Comparison of ENCODE assay signal across 8 cellular contexts in the genomic region with DNA sequence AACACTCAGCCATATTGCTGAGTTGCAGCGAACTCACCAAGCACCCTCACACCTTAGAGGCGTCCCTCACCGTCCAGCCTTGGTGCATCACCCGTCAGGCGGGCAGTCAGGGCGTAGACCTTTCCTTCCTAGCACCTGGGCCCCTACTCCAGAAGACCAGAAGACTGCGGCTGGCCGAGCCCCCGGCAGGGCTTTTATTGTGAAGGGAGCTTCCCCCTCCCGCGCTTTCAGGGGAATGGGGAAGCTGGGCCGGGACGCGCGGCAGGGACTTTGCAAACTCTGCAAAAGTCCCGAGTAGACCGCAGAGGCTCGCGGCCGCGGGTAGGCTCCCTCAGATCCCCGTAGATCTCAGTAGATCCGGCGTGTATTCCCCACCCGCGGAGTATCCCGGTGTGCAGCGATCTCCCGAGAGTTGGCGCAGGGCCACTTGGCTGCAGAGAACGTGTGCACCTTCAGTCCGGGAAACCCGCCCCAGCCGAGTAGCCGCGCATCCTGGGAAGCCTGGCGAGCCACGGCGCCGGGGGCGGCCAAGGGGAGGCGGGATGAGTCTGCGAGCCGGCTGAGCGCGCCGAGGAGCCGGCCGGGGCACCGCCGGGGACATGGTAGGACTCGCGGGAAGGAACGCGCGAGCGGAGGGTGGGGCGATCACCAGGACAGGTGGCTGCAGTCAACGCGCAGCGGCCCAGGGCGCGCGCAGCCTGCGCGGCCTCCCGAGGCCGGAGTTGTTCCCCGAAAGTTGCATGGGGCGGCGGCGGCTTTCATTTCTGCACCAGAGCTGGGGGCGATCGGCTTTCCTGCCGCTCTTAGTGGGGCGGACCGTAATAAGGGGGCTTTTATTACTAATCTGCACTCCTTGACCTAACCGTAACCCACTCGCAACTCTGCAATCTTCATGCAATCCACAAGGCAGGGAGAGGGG. TPM values are rescaled to one million over a fixed set of nuclear protein-coding genes. Genes with fewer than 3 reads are reported as not detected.
DNase-seq lines count a peak whose midpoint lies in the region; ATAC-seq and TF ChIP-seq lines count a peak whose summit lies in the region.

Gene GASK1A (plus strand): TSS at position 268 of the 919 bp plus-strand sequence. CDS start 332 bp downstream, at position 600.

- H3K9me3 ChIP-seq in SK-N-MC (ENCODE audit: low read depth, low read length) (no peaks in the 10 kb centered on the region), lower lobe of right lung (peaks cover 2% of the 10 kb centered on the region), PC-9 (ENCODE audit: insufficient read depth, low read depth) (no peaks in the 10 kb centered on the region)

- H3K4me2 ChIP-seq in PC-9 = no peak within 1 kb of the TSS

- H3K36me3 Mint-ChIP-seq in chondrocyte (ENCODE audit: low read depth) = peaks cover 3% of the 10 kb centered on the region
- no peaks in the 10 kb centered on the region for H3K36me3 Mint-ChIP-seq in stimulated activated effector memory CD8-positive, alpha-beta T cell treated with anti-CD3 and anti-CD28 coated beads, Interleukin-12 subunit alpha, Interleukin-12 subunit beta, amount 100 ng/mL, for 72 hours

- no peak within 1 kb of the TSS for H3K9ac ChIP-seq in SK-N-MC (ENCODE audit: insufficient read length)

- POLR2A ChIA-PET in PC-9 (lab: Charles Lee; ENCODE audit: unreplicated experiment) = no interaction called here

- H3K4me1 ChIP-seq in lower lobe of right lung (peaks cover 7% of the 10 kb centered on the region), PC-9 (replicated peaks; ENCODE audit: insufficient read depth) (no peaks in the 10 kb centered on the region)

- H3K4me3 ChIP-seq in SK-N-MC (peak within 1 kb of the TSS; percentile 51), lower lobe of right lung (peak within 1 kb of the TSS; percentile 63), PC-9 (no peak within 1 kb of the TSS)

- no peaks in the 10 kb centered on the region for H3F3A ChIP-seq in PC-9 (ENCODE audit: insufficient read depth, low read depth)

- TF ChIP-seq CTCF in chondrocyte (IDR thresholded peaks at IDR 0.05) (no peak), lower lobe of right lung (IDR thresholded peaks at IDR 0.05) (no peak), PC-9 (conservative IDR thresholded peaks at IDR 0.05) (no peak)

- peaks cover 8% of the 10 kb centered on the region for H3K4me1 Mint-ChIP-seq in chondrocyte (ENCODE audit: low read depth)
- peaks cover 7% of the 10 kb centered on the region for H3K4me1 Mint-ChIP-seq in stimulated activated effector memory CD8-positive, alpha-beta T cell treated with anti-CD3 and anti-CD28 coated beads, Interleukin-12 subunit alpha, Interleukin-12 subunit beta, amount 100 ng/mL, for 72 hours

- H3K27me3 Mint-ChIP-seq in chondrocyte (ENCODE audit: low read depth) = peaks cover 38% of the 10 kb centered on the region

- no peak within 1 kb of the TSS for H2AFZ ChIP-seq in PC-9

- ATAC-seq in lower lobe of right lung = peak; percentile 73 to 78
- ATAC-seq in stimulated activated effector memory CD8-positive, alpha-beta T cell treated with anti-CD3 and anti-CD28 coated beads, Interleukin-12 subunit alpha, Interleukin-12 subunit beta, amount 100 ng/mL, for 72 hours = peak; percentile 67

- CTCF ChIA-PET in PC-9 (lab: Charles Lee) = no interaction called here

- H3K27me3 ChIP-seq in lower lobe of right lung (ENCODE audit: low read depth) (peaks cover 12% of the 10 kb centered on the region), PC-9 (ENCODE audit: insufficient read depth, low read depth) (no peaks in the 10 kb centered on the region)

- no TSS peak for BruUV-seq in PC-9 (replicated peaks; lab: Mats Ljungman, UMichigan)

- H3K27ac Mint-ChIP-seq in chondrocyte (ENCODE audit: unreplicated experiment) = no peak within 1 kb of the TSS
- no peak within 1 kb of the TSS for H3K27ac Mint-ChIP-seq in stimulated activated effector memory CD8-positive, alpha-beta T cell treated with anti-CD3 and anti-CD28 coated beads, Interleukin-12 subunit alpha, Interleukin-12 subunit beta, amount 100 ng/mL, for 72 hours

- no peaks in the 10 kb centered on the region for H3K79me2 ChIP-seq in PC-9 (ENCODE audit: low read depth)

- H4K20me1 ChIP-seq in PC-9 (ENCODE audit: insufficient read depth) = no peaks in the 10 kb centered on the region

- H3K27ac ChIP-seq in SK-N-MC (no peak within 1 kb of the TSS), lower lobe of right lung (peak within 1 kb of the TSS; percentile 14), PC-9 (no peak within 1 kb of the TSS)

- DNase-seq in NCI-H524 (lab: John Stamatoyannopoulos, UW) = peak; percentile 36 to 46
- DNase-seq in NCI-H524 treated with DMSO at 0.1 percent for 48 hours (lab: John Stamatoyannopoulos, UW) = no peak
- DNase-seq in SK-N-MC (ENCODE audit: low read depth, low spot score) = no peak
- no peak for DNase-seq in chondrocyte (ENCODE audit: low spot score)
- DNase-seq in lower lobe of right lung = peak; percentile 68
- no peak for DNase-seq in stimulated activated effector memory CD8-positive, alpha-beta T cell treated with anti-CD3 and anti-CD28 coated beads, Interleukin-12 subunit alpha, Interleukin-12 subunit beta, amount 100 ng/mL, for 72 hours (ENCODE audit: low spot score in 2 of 2)
- DNase-seq in NCI-H774 (lab: John Stamatoyannopoulos, UW) = no peak
- no peak for DNase-seq in PC-9

- H3K9me3 Mint-ChIP-seq in chondrocyte (ENCODE audit: low read depth) = peaks cover 25% of the 10 kb centered on the region
- peaks cover 3% of the 10 kb centered on the region for H3K9me3 Mint-ChIP-seq in stimulated activated effector memory CD8-positive, alpha-beta T cell treated with anti-CD3 and anti-CD28 coated beads, Interleukin-12 subunit alpha, Interleukin-12 subunit beta, amount 100 ng/mL, for 72 hours

- intact Hi-C loops in lower lobe of right lung (cut with DNase I) (no loop called here), PC-9 (cut with micrococcal nuclease; ENCODE audit: unreplicated experiment) (no loop called here)

- H3K36me3 ChIP-seq in SK-N-MC (ENCODE audit: insufficient read depth, low read length) = no peaks in the 10 kb centered on the region
- H3K36me3 ChIP-seq in lower lobe of right lung = no peaks in the 10 kb centered on the region
- no peaks in the 10 kb centered on the region for H3K36me3 ChIP-seq in PC-9 (ENCODE audit: low read depth)

- peak within 1 kb of the TSS; percentile 69 for H3K4me3 Mint-ChIP-seq in chondrocyte (ENCODE audit: unreplicated experiment)
- peak within 1 kb of the TSS; percentile 55 for H3K4me3 Mint-ChIP-seq in stimulated activated effector memory CD8-positive, alpha-beta T cell treated with anti-CD3 and anti-CD28 coated beads, Interleukin-12 subunit alpha, Interleukin-12 subunit beta, amount 100 ng/mL, for 72 hours

- no peaks in the 10 kb centered on the region for H3K9me2 ChIP-seq in PC-9 (ENCODE audit: insufficient read depth)

RNA-seq across cellular contexts. Expression of gene GASK1A, which starts in this region (rescaled TPM):
- total RNA-seq in chondrocyte (0.17 TPM in 1 of 3 replicates, not detected in the others), lower lobe of right lung (5.9 TPM), PC-9 (2021) (not detected in 2 replicates)

Comparison
In these comparisons a context has a peak if more than half of its experiments do, and no peak if none do; other contexts are left out.
1. DNase-seq: peak in NCI-H524 (2 of 2) and lower lobe of right lung (single experiment); none in NCI-H524 treated with DMSO at 0.1 percent for 48 hours (single experiment), SK-N-MC (single experiment), chondrocyte (single experiment), stimulated activated effector memory CD8-positive, alpha-beta T cell treated with anti-CD3 and anti-CD28 coated beads, Interleukin-12 subunit alpha, Interleukin-12 subunit beta, amount 100 ng/mL, for 72 hours (0 of 2), NCI-H774 (single experiment) and PC-9 (0 of 2).